ENCODE assay signal across 15 cellular contexts in genomic region chr7:105723582-105723981, GRCh38.
DNase-seq lines count a peak whose midpoint lies in the region; ATAC-seq and TF ChIP-seq lines count a peak whose summit lies in the region.
"Had no signal": no experiment of that assay in that cellular context is flagged by ENCODE, and none has a peak within 500 bp of the region (broad histone marks: within the 10 kb centered on the region; RNA-seq: fewer than 3 reads in every experiment).

No MANE protein-coding gene starts in this region.

- H3K27me3 ChIP-seq in suprapubic skin: no peaks in the 10 kb centered on the region
- no peaks in the 10 kb centered on the region for H3K27me3 ChIP-seq in vagina
- H3K27me3 ChIP-seq: heart right ventricle, tibial nerve had no signal

- H3K36me3 ChIP-seq in suprapubic skin (peaks cover 5% of the 10 kb centered on the region), vagina (no peaks in the 10 kb centered on the region)
- H3K36me3 ChIP-seq: lower lobe of right lung had no signal

- TF ChIP-seq EP300 in suprapubic skin (IDR thresholded peaks at IDR 0.05): no peak

- TF ChIP-seq POLR2A in suprapubic skin (IDR thresholded peaks at IDR 0.05): no peak
- TF ChIP-seq POLR2A in vagina (IDR thresholded peaks at IDR 0.05): no peak

- H3K4me1 ChIP-seq in suprapubic skin: no peaks in the 10 kb centered on the region
- no peaks in the 10 kb centered on the region for H3K4me1 ChIP-seq in vagina
- H3K4me1 ChIP-seq: lower lobe of right lung had no signal

- H3K27ac ChIP-seq in temporal lobe (ENCODE audit: low read depth, low read length) (peak overlapping the region; percentile 58), suprapubic skin (no peak overlapping the region), vagina (no peak overlapping the region)
- H3K27ac ChIP-seq: heart right ventricle, lower lobe of right lung had no signal

- intact Hi-C loops in head of caudate nucleus (cut with DNase I): no loop called here
- intact Hi-C loops in vagina (cut with DNase I): no loop called here

- H3K4me3 ChIP-seq in suprapubic skin (no peak overlapping the region), vagina (no peak overlapping the region)
- H3K4me3 ChIP-seq: heart right ventricle, lower lobe of right lung, tibial nerve had no signal

- ATAC-seq in HG03159 (IDR thresholded peaks at IDR 0.05; ENCODE audit: unreplicated experiment): no peak
- ATAC-seq: heart right ventricle, HepG2, lower lobe of right lung had no signal

- H3K9me3 ChIP-seq in suprapubic skin (no peaks in the 10 kb centered on the region), vagina (no peaks in the 10 kb centered on the region)
- H3K9me3 ChIP-seq: heart right ventricle, lower lobe of right lung, tibial nerve had no signal

- WGBS in suprapubic skin: 90% methylated on average over 5 of the region's 5 CpGs

- TF ChIP-seq CTCF in suprapubic skin (IDR thresholded peaks at IDR 0.05) (no peak), vagina (IDR thresholded peaks at IDR 0.05) (no peak)

- DNase-seq in NCI-H1092 treated with DMSO at 0.1 percent for 48 hours (lab: John Stamatoyannopoulos, UW) (peak; percentile 9), NCI-H1092 (lab: John Stamatoyannopoulos, UW) (no peak), NCI-H82 treated with DMSO at 0.1 percent for 48 hours (lab: John Stamatoyannopoulos, UW; ENCODE audit: unreplicated experiment) (peak; percentile 65), head of caudate nucleus (peak in 40 of 42 donors; percentile 13 to 78 (median 50)), suprapubic skin (ENCODE audit: low spot score in 2 of 2) (no peak), vagina (ENCODE audit: extremely low spot score in 2 of 2) (no peak)
- DNase-seq: activated CD4-positive, alpha-beta T cell treated with anti-CD3 and anti-CD28 coated beads, Interleukin-2, amount 50 U/mL, for 48 hours; heart right ventricle; lower lobe of right lung; NCI-H1436 treated with DMSO at 0.1 percent for 48 hours; occipital lobe had no signal

Comparison
In these comparisons a context has a peak if more than half of its experiments do, and no peak if none do; other contexts are left out.
1. DNase-seq: peak in NCI-H1092 treated with DMSO at 0.1 percent for 48 hours (single experiment), NCI-H82 treated with DMSO at 0.1 percent for 48 hours (single experiment) and head of caudate nucleus (40 of 42); none in NCI-H1092 (single experiment), suprapubic skin (0 of 2) and vagina (0 of 2).